Comparison of ENCODE assay signal across 1 cellular context in the genomic region with DNA sequence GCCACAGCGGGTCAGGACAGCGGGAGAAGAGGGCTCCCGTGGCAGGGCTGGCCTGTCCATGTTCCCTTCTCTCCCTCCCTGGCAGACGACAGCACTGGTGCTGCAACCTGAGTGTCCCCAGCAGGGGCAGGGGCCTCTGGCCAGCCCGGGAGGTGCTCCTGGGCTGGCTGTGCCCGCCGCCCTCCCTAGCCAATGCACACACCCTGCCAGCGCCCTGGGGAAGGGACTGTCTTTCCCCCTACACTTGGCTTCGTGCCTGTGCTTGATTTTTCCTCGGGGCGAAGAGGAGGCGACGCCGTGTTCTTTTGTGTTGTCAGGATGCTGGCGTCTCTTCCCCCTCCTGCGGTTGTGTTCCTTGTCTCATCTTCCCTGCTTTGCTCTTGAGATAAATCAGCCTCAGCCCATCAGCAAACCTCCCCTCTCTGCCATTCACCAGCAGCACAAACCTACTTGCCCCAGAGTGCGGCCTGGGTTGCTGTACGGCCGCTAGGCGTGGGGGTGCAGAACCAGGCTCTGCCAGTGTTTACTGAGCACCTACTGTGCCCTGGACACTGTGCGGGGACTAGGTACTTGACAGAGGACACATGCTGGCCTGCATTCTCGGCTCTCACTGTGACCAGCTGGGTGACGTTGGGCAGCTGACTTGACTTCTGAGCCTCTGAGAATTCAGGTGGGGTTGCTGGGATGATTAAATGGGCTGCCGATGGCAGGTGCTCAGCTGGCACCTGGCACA.
TF ChIP-seq lines count a peak whose summit lies in the region.

No MANE protein-coding gene starts in this region.

TF ChIP-seq in SK-N-SH, 30 proteins besides CTCF, POLR2A, EP300 and RAD21 (continued from another document):
- 0 out of 2 replicates have a peak, but pooled peaks have one; percentile 37 for TF ChIP-seq RCOR1 (IDR thresholded peaks at IDR 0.05; ENCODE audit: low read length)
